Comparison of ENCODE assay signal across 8 cellular contexts in the genomic region with DNA sequence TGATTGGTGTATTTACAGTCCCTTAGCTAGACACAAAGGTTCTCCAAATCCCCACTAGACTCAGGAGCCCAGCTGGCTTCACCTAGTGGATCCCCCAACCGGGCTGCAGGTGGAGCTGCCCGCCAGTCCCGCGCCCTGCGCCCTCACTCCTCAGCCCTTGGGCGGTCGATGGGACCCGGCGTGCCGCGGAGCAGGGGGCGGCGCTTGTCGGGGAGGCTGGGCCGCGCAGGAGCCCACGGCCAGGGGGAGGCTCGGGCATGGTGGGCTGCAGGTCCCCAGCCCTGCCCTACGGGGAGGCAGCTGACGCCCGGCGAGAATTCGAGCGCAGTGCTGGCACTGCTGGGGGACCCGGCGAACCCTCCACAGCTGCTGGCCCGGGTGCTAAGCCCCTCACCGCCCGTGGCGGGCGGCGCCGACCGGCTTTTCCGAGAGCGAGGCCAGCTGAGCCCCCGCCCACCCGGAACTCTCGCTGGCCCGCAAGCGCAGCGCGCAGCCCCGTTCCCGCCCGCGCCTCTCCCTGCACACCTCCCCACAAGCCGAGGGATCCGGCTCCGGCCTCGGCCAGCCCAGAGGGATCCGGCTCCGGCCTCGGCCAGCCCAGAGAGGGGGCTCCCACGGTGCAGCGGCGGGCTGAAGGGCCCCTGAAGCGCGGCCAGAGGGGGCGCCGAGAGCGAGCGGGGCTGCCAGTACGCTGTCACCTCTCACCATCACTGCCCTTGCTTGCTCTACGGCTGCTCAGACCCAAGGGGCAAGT. TPM values are rescaled to one million over a fixed set of nuclear protein-coding genes. Genes with fewer than 3 reads are reported as not detected.
DNase-seq lines count a peak whose midpoint lies in the region; ATAC-seq and TF ChIP-seq lines count a peak whose summit lies in the region.

No MANE protein-coding gene starts in this region.

- DNase-seq in GM23248 (peak; percentile 22), Peyer's patch (no peak), psoas muscle (no peak), D341Med (ENCODE audit: low spot score) (no peak), AML-193 (lab: John Stamatoyannopoulos, UW) (no peak), T-helper 9 cell (no peak)
- no peak for DNase-seq in NK-92 treated with Interleukin-12 subunit alpha and Interleukin-12 subunit beta, amount 100 ng/mL, for 24 hours (lab: John Stamatoyannopoulos, UW)

- peak; percentile 85 for ATAC-seq in gastroesophageal sphincter
- ATAC-seq in psoas muscle = no peak

- no peaks in the 10 kb centered on the region for H3K9me3 ChIP-seq in GM23248 (ENCODE audit: low read depth)
- H3K9me3 ChIP-seq in Peyer's patch = no peaks in the 10 kb centered on the region
- H3K9me3 ChIP-seq in gastroesophageal sphincter = no peaks in the 10 kb centered on the region
- no peaks in the 10 kb centered on the region for H3K9me3 ChIP-seq in psoas muscle

- no peak overlapping the region for H3K27ac ChIP-seq in GM23248
- H3K27ac ChIP-seq in Peyer's patch = no peak overlapping the region
- H3K27ac ChIP-seq in gastroesophageal sphincter = peak overlapping the region in 3 of 4 donors; percentile 35 to 61 (median 53)
- H3K27ac ChIP-seq in psoas muscle = no peak overlapping the region

- H3K4me1 ChIP-seq in GM23248 (ENCODE audit: insufficient read depth) = no peaks in the 10 kb centered on the region
- H3K4me1 ChIP-seq in Peyer's patch = no peaks in the 10 kb centered on the region
- H3K4me1 ChIP-seq in gastroesophageal sphincter = peaks cover 0 to 13% (median 4%) of the 10 kb centered on the region in 3 donors
- H3K4me1 ChIP-seq in psoas muscle = no peaks in the 10 kb centered on the region

- no peaks in the 10 kb centered on the region for H3K9me2 ChIP-seq in GM23248 (ENCODE audit: insufficient read depth)

- no peak for TF ChIP-seq EP300 in gastroesophageal sphincter (IDR thresholded peaks at IDR 0.05)

- H2AFZ ChIP-seq in GM23248 = no peak overlapping the region; the same call in 1 of the 2 replicates

- no peak overlapping the region for H3K9ac ChIP-seq in GM23248

- 5 to 10% methylated on average over 44 to 46 of the region's 65 CpGs for WGBS in GM23248 (ENCODE audit: low coverage in 1 of 2, low lambda C conversion rate in 2 of 2, missing lambda C conversion rate in 2 of 2), 2 experiments
- WGBS in gastroesophageal sphincter (ENCODE audit: low coverage in 1 of 2), 2 donors = 0% methylated on average over 3 of the region's 65 CpGs; no CpG with 5 or more reads in 1 of the 2 donors
- WGBS in psoas muscle, 3 donors = 6 to 8% (median 8%) methylated on average over 57 to 65 of the region's 65 CpGs

- no peak for TF ChIP-seq POLR2A in Peyer's patch (IDR thresholded peaks at IDR 0.05)
- no peak for TF ChIP-seq POLR2A in gastroesophageal sphincter (IDR thresholded peaks at IDR 0.05)

- H3F3A ChIP-seq in GM23248 (ENCODE audit: insufficient read depth) = no peaks in the 10 kb centered on the region

- peaks cover 50% of the 10 kb centered on the region for H3K27me3 ChIP-seq in GM23248 (replicated peaks; ENCODE audit: insufficient read depth)
- no peaks in the 10 kb centered on the region for H3K27me3 ChIP-seq in Peyer's patch
- peaks cover 7% of the 10 kb centered on the region for H3K27me3 ChIP-seq in gastroesophageal sphincter
- H3K27me3 ChIP-seq in psoas muscle (ENCODE audit: insufficient read depth in 3 of 3, low read length in 2 of 3) = peaks cover 0 to 55% (median 10%) of the 10 kb centered on the region in 3 donors

- H4K20me1 ChIP-seq in GM23248 (ENCODE audit: insufficient read depth) = no peaks in the 10 kb centered on the region

- H3K4me3 ChIP-seq in GM23248 = peak overlapping the region; percentile 47
- H3K4me3 ChIP-seq in Peyer's patch = peak overlapping the region; percentile 11 to 55 (median 36)
- H3K4me3 ChIP-seq in gastroesophageal sphincter = peak overlapping the region; percentile 42 to 62
- H3K4me3 ChIP-seq in psoas muscle = peak overlapping the region; percentile 55

- H3K36me3 ChIP-seq in GM23248 (ENCODE audit: low read depth) (no peaks in the 10 kb centered on the region), Peyer's patch (no peaks in the 10 kb centered on the region), gastroesophageal sphincter (peaks cover 0 to 8% of the 10 kb centered on the region in 2 donors), psoas muscle (ENCODE audit: insufficient read depth in 1 of 2, low read depth in 1 of 2) (no peaks in the 10 kb centered on the region)

- intact Hi-C loops in psoas muscle (cut with DNase I) = no loop called here

- peak overlapping the region; percentile 28 for H3K4me2 ChIP-seq in GM23248 (ENCODE audit: unreplicated experiment)

- TF ChIP-seq CTCF in Peyer's patch (IDR thresholded peaks at IDR 0.05) (no peak), gastroesophageal sphincter (IDR thresholded peaks at IDR 0.05) (peak in 1 of 4 experiments; percentile 26), psoas muscle (IDR thresholded peaks at IDR 0.05) (no peak)

- H3K79me2 ChIP-seq in GM23248 (ENCODE audit: insufficient read depth) = no peaks in the 10 kb centered on the region

- in situ Hi-C loops in GM23248 (cut with MboI) = no loop called here

RNA-seq across cellular contexts. Expression of gene WFS1, which starts 39.4 kb away (rescaled TPM):
- 21.5 and 24.2 TPM in 2 replicates for total RNA-seq in GM23248 (2014; rRNA removed; shearing (Covaris generic))
- 24.4 and 25.0 TPM in 2 replicates for polyA plus RNA-seq in GM23248 (2016; fragmentation: Nextera tagmentation; extraction: Ambion mirVana)
- 10 to 100 TPM in 3 of 4 donors, 1 to 10 TPM in 1; 10.0 to 39.6 (median 30.0) TPM for total RNA-seq in Peyer's patch
- total RNA-seq in gastroesophageal sphincter = 100 to 1,000 TPM in 2 of 4 donors, 10 to 100 TPM in 2; 95.7 to 137 (median 101) TPM
- total RNA-seq in psoas muscle = 10 to 100 TPM in 2 of 4 donors, 1 to 10 TPM in 2; 8.0 to 13.3 (median 10.0) TPM
- 10 to 100 TPM in 1 of 3 donors, 1 to 10 TPM in 2; 5.9 to 13.2 (median 7.0) TPM for polyA plus RNA-seq in psoas muscle

Comparison
In these comparisons a context has a peak if more than half of its experiments do, and no peak if none do; other contexts are left out.
1. H3K27ac ChIP-seq: peak in gastroesophageal sphincter (3 of 4); none in GM23248 (single experiment), Peyer's patch (0 of 4) and psoas muscle (single experiment).
2. Peak in every context shown above with its lines, with median percentiles within 50 percentile points of each other: H3K4me3 ChIP-seq.